ENCODE assay signal across 12 cellular contexts in the genomic region with DNA sequence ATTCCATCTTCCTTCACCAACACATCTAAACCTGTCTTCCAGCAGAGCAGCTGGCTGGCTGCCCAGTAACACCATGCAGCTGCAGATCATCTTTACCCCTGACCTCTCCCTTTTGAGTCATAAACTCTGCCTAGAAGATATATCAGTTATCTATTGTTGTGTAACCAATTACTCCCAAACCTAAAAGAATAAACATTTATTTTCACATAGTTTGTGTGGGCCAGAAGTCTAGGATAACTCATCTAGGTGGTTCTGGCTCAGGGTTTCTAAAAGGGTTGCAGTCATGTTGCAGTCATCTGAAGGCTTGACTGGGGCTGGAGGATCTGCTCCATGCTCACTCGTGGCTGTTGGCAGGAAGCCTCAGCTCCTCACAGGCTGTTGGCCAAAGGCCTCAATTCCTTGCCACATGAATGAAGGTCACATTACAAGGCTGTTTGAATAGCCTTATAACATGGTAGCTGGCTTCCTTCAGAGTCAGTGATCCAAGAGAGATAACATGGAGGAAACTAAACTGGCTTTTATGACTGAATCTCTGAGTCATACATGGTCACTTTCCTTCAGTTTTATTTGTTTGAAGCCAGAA.
A peak's percentile ranks its signal among the peaks of the same experiment; 100 is the strongest.
DNase-seq lines count a peak whose midpoint lies in the region; ATAC-seq, FAIRE-seq and TF ChIP-seq lines count a peak whose summit lies in the region.
"Had no signal": no experiment of that assay in that cellular context is flagged by ENCODE, and none has a peak within 500 bp of the region (broad histone marks: within the 10 kb centered on the region; RNA-seq: fewer than 3 reads in every experiment).

No MANE protein-coding gene starts in this region.

- DNase-seq in left cardiac atrium (peak; percentile 22), cardiac septum (ENCODE audit: low spot score) (no peak), Peyer's patch (peak in 2 of 3 donors; percentile 77 to 81), epithelial cell of proximal tubule (ENCODE audit: low read depth) (peak; percentile 56), urothelium cell line (ENCODE audit: low spot score) (peak; percentile 3), left lung (no peak), iPS-NIHi11 (ENCODE audit: low spot score) (no peak)
- DNase-seq: activated CD8-positive, alpha-beta memory T cell treated with anti-CD3 and anti-CD28 coated beads for 24 hours; amniotic stem cell; midbrain had no signal

- no peak for TF ChIP-seq CTCF in Peyer's patch (IDR thresholded peaks at IDR 0.05)
- no peak for TF ChIP-seq CTCF in epithelial cell of proximal tubule (conservative IDR thresholded peaks at IDR 0.05; ENCODE audit: low read depth, low read length)
- TF ChIP-seq CTCF in left lung (IDR thresholded peaks at IDR 0.05) = no peak

- intact Hi-C loops in left cardiac atrium (cut with DNase I) (no loop called here), cardiac septum (cut with DNase I) (no loop called here), left lung (cut with DNase I) (no loop called here)

- H3K4me1 ChIP-seq in Peyer's patch (peaks cover 0 to 5% (median 0%) of the 10 kb centered on the region in 4 donors), left lung (no peaks in the 10 kb centered on the region)
- H3K4me1 ChIP-seq: SJSA1 had no signal

- H3K27me3 ChIP-seq in Peyer's patch = no peaks in the 10 kb centered on the region
- peaks cover 0 to 1% of the 10 kb centered on the region in 2 donors for H3K27me3 ChIP-seq in left lung
- H3K27me3 ChIP-seq: SJSA1 had no signal

- no peaks in the 10 kb centered on the region for H3K9me3 ChIP-seq in Peyer's patch
- H3K9me3 ChIP-seq in left lung = no peaks in the 10 kb centered on the region
- H3K9me3 ChIP-seq: SJSA1 had no signal

- H3K4me3 ChIP-seq in Peyer's patch (no peak overlapping the region), epithelial cell of proximal tubule (ENCODE audit: low read depth, low read length) (no peak overlapping the region), left lung (no peak overlapping the region)
- H3K4me3 ChIP-seq: SJSA1 had no signal

- no peak for FAIRE-seq in urothelium cell line (lab: Jason Lieb, UNC)

- ATAC-seq in left cardiac atrium = peak in 1 of 2 donors; percentile 45
- ATAC-seq in left lung = no peak
- no peak for ATAC-seq in GM21619 (IDR thresholded peaks at IDR 0.05; ENCODE audit: unreplicated experiment)

- TF ChIP-seq POLR2A in Peyer's patch (IDR thresholded peaks at IDR 0.05) = no peak

- H3K27ac ChIP-seq in Peyer's patch (peak overlapping the region in 2 of 4 donors; percentile 40 to 74), left lung (no peak overlapping the region)
- H3K27ac ChIP-seq: SJSA1 had no signal

- H3K36me3 ChIP-seq in Peyer's patch = peaks cover 0 to under 1% (median 0%) of the 10 kb centered on the region in 3 donors
- no peaks in the 10 kb centered on the region for H3K36me3 ChIP-seq in left lung
- H3K36me3 ChIP-seq: SJSA1 had no signal

Comparison
In these comparisons a context has a peak if more than half of its experiments do, and no peak if none do; other contexts are left out.
1. DNase-seq: peak in left cardiac atrium (single experiment), Peyer's patch (2 of 3), epithelial cell of proximal tubule (single experiment) and urothelium cell line (single experiment); none in cardiac septum (single experiment), left lung (0 of 2) and iPS-NIHi11 (single experiment).